ENCODE assay signal across 1 cellular context in the genomic region with DNA sequence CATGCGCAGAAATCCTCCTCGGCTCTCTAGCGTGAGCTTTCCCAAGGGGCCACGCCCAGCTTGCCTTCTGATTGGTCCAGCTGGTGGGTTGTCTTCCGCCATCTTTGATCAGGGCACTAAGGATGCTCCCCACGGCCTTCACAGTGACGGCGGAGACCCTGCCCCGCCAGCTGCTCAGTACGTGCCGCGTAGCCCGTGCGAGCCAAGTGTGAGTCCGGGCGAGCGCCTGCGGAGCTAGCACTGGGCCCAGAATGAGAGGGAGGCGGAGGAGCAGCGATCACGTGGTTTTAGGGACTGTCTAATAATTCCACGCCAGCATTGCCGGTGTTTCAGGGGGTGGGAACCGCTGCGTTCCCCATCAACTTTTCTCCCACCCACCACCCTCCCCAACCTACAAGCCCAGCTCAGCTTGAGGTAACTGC.
TF ChIP-seq lines count a peak whose summit lies in the region.

No MANE protein-coding gene starts in this region.

TF ChIP-seq in K562, 482 proteins besides CTCF, POLR2A, EP300 and RAD21 (continued from another document and continues in another):
- TF ChIP-seq, protein P1, sequence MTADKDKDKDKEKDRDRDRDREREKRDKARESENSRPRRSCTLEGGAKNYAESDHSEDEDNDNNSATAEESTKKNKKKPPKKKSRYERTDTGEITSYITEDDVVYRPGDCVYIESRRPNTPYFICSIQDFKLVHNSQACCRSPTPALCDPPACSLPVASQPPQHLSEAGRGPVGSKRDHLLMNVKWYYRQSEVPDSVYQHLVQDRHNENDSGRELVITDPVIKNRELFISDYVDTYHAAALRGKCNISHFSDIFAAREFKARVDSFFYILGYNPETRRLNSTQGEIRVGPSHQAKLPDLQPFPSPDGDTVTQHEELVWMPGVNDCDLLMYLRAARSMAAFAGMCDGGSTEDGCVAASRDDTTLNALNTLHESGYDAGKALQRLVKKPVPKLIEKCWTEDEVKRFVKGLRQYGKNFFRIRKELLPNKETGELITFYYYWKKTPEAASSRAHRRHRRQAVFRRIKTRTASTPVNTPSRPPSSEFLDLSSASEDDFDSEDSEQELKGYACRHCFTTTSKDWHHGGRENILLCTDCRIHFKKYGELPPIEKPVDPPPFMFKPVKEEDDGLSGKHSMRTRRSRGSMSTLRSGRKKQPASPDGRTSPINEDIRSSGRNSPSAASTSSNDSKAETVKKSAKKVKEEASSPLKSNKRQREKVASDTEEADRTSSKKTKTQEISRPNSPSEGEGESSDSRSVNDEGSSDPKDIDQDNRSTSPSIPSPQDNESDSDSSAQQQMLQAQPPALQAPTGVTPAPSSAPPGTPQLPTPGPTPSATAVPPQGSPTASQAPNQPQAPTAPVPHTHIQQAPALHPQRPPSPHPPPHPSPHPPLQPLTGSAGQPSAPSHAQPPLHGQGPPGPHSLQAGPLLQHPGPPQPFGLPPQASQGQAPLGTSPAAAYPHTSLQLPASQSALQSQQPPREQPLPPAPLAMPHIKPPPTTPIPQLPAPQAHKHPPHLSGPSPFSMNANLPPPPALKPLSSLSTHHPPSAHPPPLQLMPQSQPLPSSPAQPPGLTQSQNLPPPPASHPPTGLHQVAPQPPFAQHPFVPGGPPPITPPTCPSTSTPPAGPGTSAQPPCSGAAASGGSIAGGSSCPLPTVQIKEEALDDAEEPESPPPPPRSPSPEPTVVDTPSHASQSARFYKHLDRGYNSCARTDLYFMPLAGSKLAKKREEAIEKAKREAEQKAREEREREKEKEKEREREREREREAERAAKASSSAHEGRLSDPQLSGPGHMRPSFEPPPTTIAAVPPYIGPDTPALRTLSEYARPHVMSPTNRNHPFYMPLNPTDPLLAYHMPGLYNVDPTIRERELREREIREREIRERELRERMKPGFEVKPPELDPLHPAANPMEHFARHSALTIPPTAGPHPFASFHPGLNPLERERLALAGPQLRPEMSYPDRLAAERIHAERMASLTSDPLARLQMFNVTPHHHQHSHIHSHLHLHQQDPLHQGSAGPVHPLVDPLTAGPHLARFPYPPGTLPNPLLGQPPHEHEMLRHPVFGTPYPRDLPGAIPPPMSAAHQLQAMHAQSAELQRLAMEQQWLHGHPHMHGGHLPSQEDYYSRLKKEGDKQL (CRISPR knock-in tag; IDR thresholded peaks at IDR 0.05; ENCODE audit: borderline replicate concordance) = no peak
- no peak for TF ChIP-seq CHD4 (IDR thresholded peaks at IDR 0.05; ENCODE audit: insufficient read depth, insufficient replicate concordance, low read depth, low read length, poor library complexity, severe bottlenecking)
- TF ChIP-seq DPF2 (IDR thresholded peaks at IDR 0.05) = no peak
- TF ChIP-seq NR2C1 (IDR thresholded peaks at IDR 0.05) = peak; percentile 74; the same call in 1 of the 2 replicates
- TF ChIP-seq NR2C1 (tag; IDR thresholded peaks at IDR 0.05) = peak; percentile 68
- TF ChIP-seq LEF1 (IDR thresholded peaks at IDR 0.05) = no peak
- no peak for TF ChIP-seq PTBP1 (IDR thresholded peaks at IDR 0.05; ENCODE audit: low read depth, low read length)
- TF ChIP-seq FUS (optimal IDR thresholded peaks at IDR 0.05; ENCODE audit: low read depth, low read length) = no peak
- peak; percentile 75 for TF ChIP-seq ZFX (CRISPR knock-in tag; IDR thresholded peaks at IDR 0.05)
- TF ChIP-seq SREBF2 (CRISPR knock-in tag; IDR thresholded peaks at IDR 0.05) = no peak
- no peak for TF ChIP-seq ZC3H4 (CRISPR knock-in tag; IDR thresholded peaks at IDR 0.05; ENCODE audit: borderline replicate concordance)
- TF ChIP-seq, protein P2, sequence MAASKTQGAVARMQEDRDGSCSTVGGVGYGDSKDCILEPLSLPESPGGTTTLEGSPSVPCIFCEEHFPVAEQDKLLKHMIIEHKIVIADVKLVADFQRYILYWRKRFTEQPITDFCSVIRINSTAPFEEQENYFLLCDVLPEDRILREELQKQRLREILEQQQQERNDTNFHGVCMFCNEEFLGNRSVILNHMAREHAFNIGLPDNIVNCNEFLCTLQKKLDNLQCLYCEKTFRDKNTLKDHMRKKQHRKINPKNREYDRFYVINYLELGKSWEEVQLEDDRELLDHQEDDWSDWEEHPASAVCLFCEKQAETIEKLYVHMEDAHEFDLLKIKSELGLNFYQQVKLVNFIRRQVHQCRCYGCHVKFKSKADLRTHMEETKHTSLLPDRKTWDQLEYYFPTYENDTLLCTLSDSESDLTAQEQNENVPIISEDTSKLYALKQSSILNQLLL (CRISPR knock-in tag; IDR thresholded peaks at IDR 0.05; ENCODE audit: borderline replicate concordance) = no peak
- TF ChIP-seq, protein P3, sequence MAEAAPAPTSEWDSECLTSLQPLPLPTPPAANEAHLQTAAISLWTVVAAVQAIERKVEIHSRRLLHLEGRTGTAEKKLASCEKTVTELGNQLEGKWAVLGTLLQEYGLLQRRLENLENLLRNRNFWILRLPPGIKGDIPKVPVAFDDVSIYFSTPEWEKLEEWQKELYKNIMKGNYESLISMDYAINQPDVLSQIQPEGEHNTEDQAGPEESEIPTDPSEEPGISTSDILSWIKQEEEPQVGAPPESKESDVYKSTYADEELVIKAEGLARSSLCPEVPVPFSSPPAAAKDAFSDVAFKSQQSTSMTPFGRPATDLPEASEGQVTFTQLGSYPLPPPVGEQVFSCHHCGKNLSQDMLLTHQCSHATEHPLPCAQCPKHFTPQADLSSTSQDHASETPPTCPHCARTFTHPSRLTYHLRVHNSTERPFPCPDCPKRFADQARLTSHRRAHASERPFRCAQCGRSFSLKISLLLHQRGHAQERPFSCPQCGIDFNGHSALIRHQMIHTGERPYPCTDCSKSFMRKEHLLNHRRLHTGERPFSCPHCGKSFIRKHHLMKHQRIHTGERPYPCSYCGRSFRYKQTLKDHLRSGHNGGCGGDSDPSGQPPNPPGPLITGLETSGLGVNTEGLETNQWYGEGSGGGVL (CRISPR knock-in tag; IDR thresholded peaks at IDR 0.05) = no peak
- TF ChIP-seq NCOA4 (IDR thresholded peaks at IDR 0.05; ENCODE audit: partially characterized antibody) = no peak
- TF ChIP-seq CCAR2 (IDR thresholded peaks at IDR 0.05; ENCODE audit: low read depth, low read length) = no peak
- no peak for TF ChIP-seq LARP7 (IDR thresholded peaks at IDR 0.05)
- no peak for TF ChIP-seq FOXA3 (CRISPR knock-in tag; conservative IDR thresholded peaks at IDR 0.05 in 1 of 2, IDR thresholded peaks at IDR 0.05 in 1 of 2)
- no peak for TF ChIP-seq YBX1 (IDR thresholded peaks at IDR 0.05)
- no peak for TF ChIP-seq ZNF586 (CRISPR knock-in tag; conservative IDR thresholded peaks at IDR 0.05)
- TF ChIP-seq ZNF445 (CRISPR knock-in tag; IDR thresholded peaks at IDR 0.05; ENCODE audit: low read depth) = no peak
- no peak for TF ChIP-seq ZNF133 (CRISPR knock-in tag; IDR thresholded peaks at IDR 0.05)
- TF ChIP-seq TFAM (CRISPR knock-in tag; conservative IDR thresholded peaks at IDR 0.05) = no peak
- peak; percentile 71; the same call in 1 of the 2 replicates for TF ChIP-seq ATF7 (IDR thresholded peaks at IDR 0.05)
- no peak for TF ChIP-seq ZKSCAN8 (CRISPR knock-in tag; IDR thresholded peaks at IDR 0.05)
- no peak for TF ChIP-seq ILK (tag; IDR thresholded peaks at IDR 0.05; ENCODE audit: borderline replicate concordance, low read depth)
- TF ChIP-seq HNRNPUL1 (IDR thresholded peaks at IDR 0.05; ENCODE audit: low read length) = no peak
- TF ChIP-seq GATA2 (CRISPR knock-in tag; IDR thresholded peaks at IDR 0.05) = no peak
- TF ChIP-seq NR1H2 (CRISPR knock-in tag; IDR thresholded peaks at IDR 0.05) = no peak
- TF ChIP-seq ASH1L (IDR thresholded peaks at IDR 0.05; ENCODE audit: borderline replicate concordance, low read depth, partially characterized antibody) = no peak
- no peak for TF ChIP-seq RBM22 (IDR thresholded peaks at IDR 0.05; ENCODE audit: low read depth, low read length, poor library complexity, severe bottlenecking)
- no peak for TF ChIP-seq SPI1 (IDR thresholded peaks at IDR 0.05; ENCODE audit: borderline replicate concordance, low read depth, low read length)
- TF ChIP-seq ZNF780A (CRISPR knock-in tag; IDR thresholded peaks at IDR 0.05) = no peak
- no peak for TF ChIP-seq TEAD2 (tag; IDR thresholded peaks at IDR 0.05)
- TF ChIP-seq, protein P4, sequence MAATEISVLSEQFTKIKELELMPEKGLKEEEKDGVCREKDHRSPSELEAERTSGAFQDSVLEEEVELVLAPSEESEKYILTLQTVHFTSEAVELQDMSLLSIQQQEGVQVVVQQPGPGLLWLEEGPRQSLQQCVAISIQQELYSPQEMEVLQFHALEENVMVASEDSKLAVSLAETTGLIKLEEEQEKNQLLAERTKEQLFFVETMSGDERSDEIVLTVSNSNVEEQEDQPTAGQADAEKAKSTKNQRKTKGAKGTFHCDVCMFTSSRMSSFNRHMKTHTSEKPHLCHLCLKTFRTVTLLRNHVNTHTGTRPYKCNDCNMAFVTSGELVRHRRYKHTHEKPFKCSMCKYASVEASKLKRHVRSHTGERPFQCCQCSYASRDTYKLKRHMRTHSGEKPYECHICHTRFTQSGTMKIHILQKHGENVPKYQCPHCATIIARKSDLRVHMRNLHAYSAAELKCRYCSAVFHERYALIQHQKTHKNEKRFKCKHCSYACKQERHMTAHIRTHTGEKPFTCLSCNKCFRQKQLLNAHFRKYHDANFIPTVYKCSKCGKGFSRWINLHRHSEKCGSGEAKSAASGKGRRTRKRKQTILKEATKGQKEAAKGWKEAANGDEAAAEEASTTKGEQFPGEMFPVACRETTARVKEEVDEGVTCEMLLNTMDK (IDR thresholded peaks at IDR 0.05; ENCODE audit: borderline replicate concordance, insufficient read depth, low read depth, low read length, poor library complexity, severe bottlenecking) = no peak
- no peak for TF ChIP-seq MAFK (IDR thresholded peaks at IDR 0.05; ENCODE audit: low read length)
- TF ChIP-seq ZNF76 (CRISPR knock-in tag; IDR thresholded peaks at IDR 0.05; ENCODE audit: borderline replicate concordance) = no peak
- no peak for TF ChIP-seq ZNF354B (CRISPR knock-in tag; IDR thresholded peaks at IDR 0.05)
- no peak for TF ChIP-seq SIRT6 (IDR thresholded peaks at IDR 0.05; ENCODE audit: low read depth, low read length)
- no peak; the same call in 1 of the 2 replicates for TF ChIP-seq BACH1 (tag; IDR thresholded peaks at IDR 0.05)
- no peak for TF ChIP-seq KDM5B (IDR thresholded peaks at IDR 0.05; ENCODE audit: insufficient replicate concordance, low read depth, low read length)
- no peak for TF ChIP-seq ZNF274 (IDR thresholded peaks at IDR 0.05; ENCODE audit: borderline replicate concordance, low read depth, low read length)
- TF ChIP-seq SMARCB1 (IDR thresholded peaks at IDR 0.05; ENCODE audit: insufficient read length, low read depth) = no peak
- TF ChIP-seq, protein P5, sequence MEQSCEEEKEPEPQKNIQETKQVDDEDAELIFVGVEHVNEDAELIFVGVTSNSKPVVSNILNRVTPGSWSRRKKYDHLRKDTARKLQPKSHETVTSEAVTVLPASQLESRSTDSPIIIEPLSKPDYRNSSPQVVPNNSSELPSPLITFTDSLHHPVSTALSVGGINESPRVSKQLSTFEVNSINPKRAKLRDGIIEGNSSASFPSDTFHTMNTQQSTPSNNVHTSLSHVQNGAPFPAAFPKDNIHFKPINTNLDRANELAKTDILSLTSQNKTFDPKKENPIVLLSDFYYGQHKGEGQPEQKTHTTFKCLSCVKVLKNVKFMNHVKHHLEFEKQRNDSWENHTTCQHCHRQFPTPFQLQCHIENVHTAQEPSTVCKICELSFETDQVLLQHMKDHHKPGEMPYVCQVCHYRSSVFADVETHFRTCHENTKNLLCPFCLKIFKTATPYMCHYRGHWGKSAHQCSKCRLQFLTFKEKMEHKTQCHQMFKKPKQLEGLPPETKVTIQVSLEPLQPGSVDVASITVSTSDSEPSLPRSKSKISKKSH (CRISPR knock-in tag; IDR thresholded peaks at IDR 0.05) = no peak
- TF ChIP-seq, protein P6, sequence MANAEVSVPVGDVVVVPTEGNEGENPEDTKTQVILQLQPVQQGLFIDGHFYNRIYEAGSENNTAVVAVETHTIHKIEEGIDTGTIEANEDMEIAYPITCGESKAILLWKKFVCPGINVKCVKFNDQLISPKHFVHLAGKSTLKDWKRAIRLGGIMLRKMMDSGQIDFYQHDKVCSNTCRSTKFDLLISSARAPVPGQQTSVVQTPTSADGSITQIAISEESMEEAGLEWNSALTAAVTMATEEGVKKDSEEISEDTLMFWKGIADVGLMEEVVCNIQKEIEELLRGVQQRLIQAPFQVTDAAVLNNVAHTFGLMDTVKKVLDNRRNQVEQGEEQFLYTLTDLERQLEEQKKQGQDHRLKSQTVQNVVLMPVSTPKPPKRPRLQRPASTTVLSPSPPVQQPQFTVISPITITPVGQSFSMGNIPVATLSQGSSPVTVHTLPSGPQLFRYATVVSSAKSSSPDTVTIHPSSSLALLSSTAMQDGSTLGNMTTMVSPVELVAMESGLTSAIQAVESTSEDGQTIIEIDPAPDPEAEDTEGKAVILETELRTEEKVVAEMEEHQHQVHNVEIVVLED (CRISPR knock-in tag; IDR thresholded peaks at IDR 0.05) = peak; percentile 93
- TF ChIP-seq ZEB2 (IDR thresholded peaks at IDR 0.05) = no peak
- TF ChIP-seq, protein P7, sequence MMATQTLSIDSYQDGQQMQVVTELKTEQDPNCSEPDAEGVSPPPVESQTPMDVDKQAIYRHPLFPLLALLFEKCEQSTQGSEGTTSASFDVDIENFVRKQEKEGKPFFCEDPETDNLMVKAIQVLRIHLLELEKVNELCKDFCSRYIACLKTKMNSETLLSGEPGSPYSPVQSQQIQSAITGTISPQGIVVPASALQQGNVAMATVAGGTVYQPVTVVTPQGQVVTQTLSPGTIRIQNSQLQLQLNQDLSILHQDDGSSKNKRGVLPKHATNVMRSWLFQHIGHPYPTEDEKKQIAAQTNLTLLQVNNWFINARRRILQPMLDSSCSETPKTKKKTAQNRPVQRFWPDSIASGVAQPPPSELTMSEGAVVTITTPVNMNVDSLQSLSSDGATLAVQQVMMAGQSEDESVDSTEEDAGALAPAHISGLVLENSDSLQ (IDR thresholded peaks at IDR 0.05) = peak; percentile 49
- no peak for TF ChIP-seq SMAD2 (IDR thresholded peaks at IDR 0.05; ENCODE audit: low read depth, low read length)
- TF ChIP-seq, protein P8, sequence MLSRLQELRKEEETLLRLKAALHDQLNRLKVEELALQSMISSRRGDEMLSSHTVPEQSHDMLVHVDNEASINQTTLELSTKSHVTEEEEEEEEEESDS (CRISPR knock-in tag; IDR thresholded peaks at IDR 0.05) = no peak
